In the genomic region with DNA sequence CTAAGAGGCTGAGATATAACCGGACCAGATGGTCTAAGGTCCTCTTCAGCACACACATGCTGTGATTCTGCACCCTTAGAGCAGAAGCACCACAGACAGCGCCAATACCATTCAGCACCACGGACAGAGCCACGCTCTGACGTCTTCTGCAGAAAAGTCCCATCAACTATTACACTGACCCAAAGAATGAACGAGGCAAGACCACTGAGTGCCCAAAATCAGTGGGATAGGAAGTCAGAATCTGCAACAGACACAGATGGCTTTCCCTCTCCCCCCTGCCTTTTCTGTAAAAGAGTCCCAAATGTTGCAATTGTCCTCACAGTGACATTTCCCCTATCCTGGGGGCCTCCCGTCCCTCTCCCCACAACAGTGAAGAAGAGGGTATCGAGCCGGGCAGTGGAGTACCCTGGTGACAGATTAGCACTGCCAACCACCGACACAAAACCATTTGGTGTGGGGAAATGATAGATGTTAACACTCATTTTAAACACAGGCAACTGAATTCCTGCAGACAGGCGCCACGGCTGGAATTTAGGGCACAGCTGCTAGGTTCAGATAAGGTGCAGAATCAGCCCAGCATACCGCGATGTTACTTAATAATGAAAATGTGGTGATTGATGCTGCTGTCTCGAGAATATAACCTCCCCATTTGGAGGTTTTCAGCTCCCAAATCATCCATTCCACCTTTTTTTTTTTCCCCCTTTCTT, we compare ENCODE assay signal across 2 cellular contexts.
TF ChIP-seq lines count a peak whose summit lies in the region.

No MANE protein-coding gene starts in this region.

TF ChIP-seq in GM12878, 131 proteins besides CTCF, POLR2A, EP300 and RAD21 (continued from another document):
- TF ChIP-seq, protein P1, sequence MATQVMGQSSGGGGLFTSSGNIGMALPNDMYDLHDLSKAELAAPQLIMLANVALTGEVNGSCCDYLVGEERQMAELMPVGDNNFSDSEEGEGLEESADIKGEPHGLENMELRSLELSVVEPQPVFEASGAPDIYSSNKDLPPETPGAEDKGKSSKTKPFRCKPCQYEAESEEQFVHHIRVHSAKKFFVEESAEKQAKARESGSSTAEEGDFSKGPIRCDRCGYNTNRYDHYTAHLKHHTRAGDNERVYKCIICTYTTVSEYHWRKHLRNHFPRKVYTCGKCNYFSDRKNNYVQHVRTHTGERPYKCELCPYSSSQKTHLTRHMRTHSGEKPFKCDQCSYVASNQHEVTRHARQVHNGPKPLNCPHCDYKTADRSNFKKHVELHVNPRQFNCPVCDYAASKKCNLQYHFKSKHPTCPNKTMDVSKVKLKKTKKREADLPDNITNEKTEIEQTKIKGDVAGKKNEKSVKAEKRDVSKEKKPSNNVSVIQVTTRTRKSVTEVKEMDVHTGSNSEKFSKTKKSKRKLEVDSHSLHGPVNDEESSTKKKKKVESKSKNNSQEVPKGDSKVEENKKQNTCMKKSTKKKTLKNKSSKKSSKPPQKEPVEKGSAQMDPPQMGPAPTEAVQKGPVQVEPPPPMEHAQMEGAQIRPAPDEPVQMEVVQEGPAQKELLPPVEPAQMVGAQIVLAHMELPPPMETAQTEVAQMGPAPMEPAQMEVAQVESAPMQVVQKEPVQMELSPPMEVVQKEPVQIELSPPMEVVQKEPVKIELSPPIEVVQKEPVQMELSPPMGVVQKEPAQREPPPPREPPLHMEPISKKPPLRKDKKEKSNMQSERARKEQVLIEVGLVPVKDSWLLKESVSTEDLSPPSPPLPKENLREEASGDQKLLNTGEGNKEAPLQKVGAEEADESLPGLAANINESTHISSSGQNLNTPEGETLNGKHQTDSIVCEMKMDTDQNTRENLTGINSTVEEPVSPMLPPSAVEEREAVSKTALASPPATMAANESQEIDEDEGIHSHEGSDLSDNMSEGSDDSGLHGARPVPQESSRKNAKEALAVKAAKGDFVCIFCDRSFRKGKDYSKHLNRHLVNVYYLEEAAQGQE (IDR thresholded peaks at IDR 0.05; ENCODE audit: low read depth, low read length) = peak; percentile 99
- no peak for TF ChIP-seq POLR2AphosphoS5 (IDR thresholded peaks at IDR 0.05; ENCODE audit: low read length)
- TF ChIP-seq MXI1 (IDR thresholded peaks at IDR 0.05; ENCODE audit: low read depth, low read length) = 0 out of 2 replicates have a peak, but pooled peaks have one; percentile 34
- TF ChIP-seq CREB1 (IDR thresholded peaks at IDR 0.05; ENCODE audit: low read depth) = peak; percentile 71; the same call in 1 of the 2 replicates
- TF ChIP-seq SIN3A (IDR thresholded peaks at IDR 0.05; ENCODE audit: low read depth, low read length) = peak; percentile 70; the same call in 1 of the 2 replicates
- peak; percentile 95; the same call in 1 of the 2 replicates for TF ChIP-seq RCOR1 (conservative IDR thresholded peaks at IDR 0.05; ENCODE audit: low read depth, low read length)
- TF ChIP-seq ATF7 (IDR thresholded peaks at IDR 0.05; ENCODE audit: low read depth) = peak; percentile 34; the same call in 1 of the 2 replicates
- no peak for TF ChIP-seq SIX5 (IDR thresholded peaks at IDR 0.05; ENCODE audit: low read depth, low read length, severe bottlenecking)
- TF ChIP-seq, protein P2, sequence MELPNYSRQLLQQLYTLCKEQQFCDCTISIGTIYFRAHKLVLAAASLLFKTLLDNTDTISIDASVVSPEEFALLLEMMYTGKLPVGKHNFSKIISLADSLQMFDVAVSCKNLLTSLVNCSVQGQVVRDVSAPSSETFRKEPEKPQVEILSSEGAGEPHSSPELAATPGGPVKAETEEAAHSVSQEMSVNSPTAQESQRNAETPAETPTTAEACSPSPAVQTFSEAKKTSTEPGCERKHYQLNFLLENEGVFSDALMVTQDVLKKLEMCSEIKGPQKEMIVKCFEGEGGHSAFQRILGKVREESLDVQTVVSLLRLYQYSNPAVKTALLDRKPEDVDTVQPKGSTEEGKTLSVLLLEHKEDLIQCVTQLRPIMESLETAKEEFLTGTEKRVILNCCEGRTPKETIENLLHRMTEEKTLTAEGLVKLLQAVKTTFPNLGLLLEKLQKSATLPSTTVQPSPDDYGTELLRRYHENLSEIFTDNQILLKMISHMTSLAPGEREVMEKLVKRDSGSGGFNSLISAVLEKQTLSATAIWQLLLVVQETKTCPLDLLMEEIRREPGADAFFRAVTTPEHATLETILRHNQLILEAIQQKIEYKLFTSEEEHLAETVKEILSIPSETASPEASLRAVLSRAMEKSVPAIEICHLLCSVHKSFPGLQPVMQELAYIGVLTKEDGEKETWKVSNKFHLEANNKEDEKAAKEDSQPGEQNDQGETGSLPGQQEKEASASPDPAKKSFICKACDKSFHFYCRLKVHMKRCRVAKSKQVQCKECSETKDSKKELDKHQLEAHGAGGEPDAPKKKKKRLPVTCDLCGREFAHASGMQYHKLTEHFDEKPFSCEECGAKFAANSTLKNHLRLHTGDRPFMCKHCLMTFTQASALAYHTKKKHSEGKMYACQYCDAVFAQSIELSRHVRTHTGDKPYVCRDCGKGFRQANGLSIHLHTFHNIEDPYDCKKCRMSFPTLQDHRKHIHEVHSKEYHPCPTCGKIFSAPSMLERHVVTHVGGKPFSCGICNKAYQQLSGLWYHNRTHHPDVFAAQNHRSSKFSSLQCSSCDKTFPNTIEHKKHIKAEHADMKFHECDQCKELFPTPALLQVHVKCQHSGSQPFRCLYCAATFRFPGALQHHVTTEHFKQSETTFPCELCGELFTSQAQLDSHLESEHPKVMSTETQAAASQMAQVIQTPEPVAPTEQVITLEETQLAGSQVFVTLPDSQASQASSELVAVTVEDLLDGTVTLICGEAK (IDR thresholded peaks at IDR 0.05; ENCODE audit: borderline replicate concordance) = peak; percentile 77
- TF ChIP-seq CREM (IDR thresholded peaks at IDR 0.05; ENCODE audit: low read depth) = peak; percentile 81
- TF ChIP-seq, protein P3, sequence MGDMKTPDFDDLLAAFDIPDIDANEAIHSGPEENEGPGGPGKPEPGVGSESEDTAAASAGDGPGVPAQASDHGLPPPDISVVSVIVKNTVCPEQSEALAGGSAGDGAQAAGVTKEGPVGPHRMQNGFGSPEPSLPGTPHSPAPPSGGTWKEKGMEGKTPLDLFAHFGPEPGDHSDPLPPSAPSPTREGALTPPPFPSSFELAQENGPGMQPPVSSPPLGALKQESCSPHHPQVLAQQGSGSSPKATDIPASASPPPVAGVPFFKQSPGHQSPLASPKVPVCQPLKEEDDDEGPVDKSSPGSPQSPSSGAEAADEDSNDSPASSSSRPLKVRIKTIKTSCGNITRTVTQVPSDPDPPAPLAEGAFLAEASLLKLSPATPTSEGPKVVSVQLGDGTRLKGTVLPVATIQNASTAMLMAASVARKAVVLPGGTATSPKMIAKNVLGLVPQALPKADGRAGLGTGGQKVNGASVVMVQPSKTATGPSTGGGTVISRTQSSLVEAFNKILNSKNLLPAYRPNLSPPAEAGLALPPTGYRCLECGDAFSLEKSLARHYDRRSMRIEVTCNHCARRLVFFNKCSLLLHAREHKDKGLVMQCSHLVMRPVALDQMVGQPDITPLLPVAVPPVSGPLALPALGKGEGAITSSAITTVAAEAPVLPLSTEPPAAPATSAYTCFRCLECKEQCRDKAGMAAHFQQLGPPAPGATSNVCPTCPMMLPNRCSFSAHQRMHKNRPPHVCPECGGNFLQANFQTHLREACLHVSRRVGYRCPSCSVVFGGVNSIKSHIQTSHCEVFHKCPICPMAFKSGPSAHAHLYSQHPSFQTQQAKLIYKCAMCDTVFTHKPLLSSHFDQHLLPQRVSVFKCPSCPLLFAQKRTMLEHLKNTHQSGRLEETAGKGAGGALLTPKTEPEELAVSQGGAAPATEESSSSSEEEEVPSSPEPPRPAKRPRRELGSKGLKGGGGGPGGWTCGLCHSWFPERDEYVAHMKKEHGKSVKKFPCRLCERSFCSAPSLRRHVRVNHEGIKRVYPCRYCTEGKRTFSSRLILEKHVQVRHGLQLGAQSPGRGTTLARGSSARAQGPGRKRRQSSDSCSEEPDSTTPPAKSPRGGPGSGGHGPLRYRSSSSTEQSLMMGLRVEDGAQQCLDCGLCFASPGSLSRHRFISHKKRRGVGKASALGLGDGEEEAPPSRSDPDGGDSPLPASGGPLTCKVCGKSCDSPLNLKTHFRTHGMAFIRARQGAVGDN (IDR thresholded peaks at IDR 0.05) = no peak
- TF ChIP-seq YY1 (IDR thresholded peaks at IDR 0.05; ENCODE audit: low read depth, low read length) = no peak

TF ChIP-seq in HepG2, 621 proteins besides CTCF, POLR2A, EP300 and RAD21 (continued from another document and continues in another):
- TF ChIP-seq, protein P4, sequence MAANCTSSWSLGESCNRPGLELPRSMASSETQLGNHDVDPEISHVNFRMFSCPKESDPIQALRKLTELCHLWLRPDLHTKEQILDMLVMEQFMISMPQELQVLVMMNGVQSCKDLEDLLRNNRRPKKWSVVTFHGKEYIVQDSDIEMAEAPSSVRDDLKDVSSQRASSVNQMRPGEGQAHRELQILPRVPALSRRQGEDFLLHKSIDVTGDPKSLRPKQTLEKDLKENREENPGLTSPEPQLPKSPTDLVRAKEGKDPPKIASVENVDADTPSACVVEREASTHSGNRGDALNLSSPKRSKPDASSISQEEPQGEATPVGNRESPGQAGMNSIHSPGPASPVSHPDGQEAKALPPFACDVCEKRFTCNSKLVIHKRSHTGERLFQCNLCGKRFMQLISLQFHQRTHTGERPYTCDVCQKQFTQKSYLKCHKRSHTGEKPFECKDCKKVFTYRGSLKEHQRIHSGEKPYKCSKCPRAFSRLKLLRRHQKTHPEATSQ (CRISPR knock-in tag; IDR thresholded peaks at IDR 0.05; ENCODE audit: borderline replicate concordance) = peak; percentile 99
- TF ChIP-seq ARNT (IDR thresholded peaks at IDR 0.05) (no peak), ZNF451 (CRISPR knock-in tag; IDR thresholded peaks at IDR 0.05) (peak; percentile 99), KMT2B (CRISPR knock-in tag; IDR thresholded peaks at IDR 0.05) (peak; percentile 97), STAT5B (CRISPR knock-in tag; IDR thresholded peaks at IDR 0.05) (peak; percentile 100), U2AF1 (optimal IDR thresholded peaks at IDR 0.05; ENCODE audit: low read depth, low read length) (no peak), ZNF329 (CRISPR knock-in tag; IDR thresholded peaks at IDR 0.05; ENCODE audit: low read depth) (peak; percentile 97), HCFC1 (IDR thresholded peaks at IDR 0.05; ENCODE audit: low read depth, low read length) (peak; percentile 47; the same call in 1 of the 2 replicates), PHB2 (IDR thresholded peaks at IDR 0.05; ENCODE audit: partially characterized antibody) (no peak), LCORL (IDR thresholded peaks at IDR 0.05) (no peak), LCORL (CRISPR knock-in tag; IDR thresholded peaks at IDR 0.05) (peak; percentile 72; the same call in 1 of the 2 replicates), DNMT1 (CRISPR knock-in tag; IDR thresholded peaks at IDR 0.05) (peak; percentile 96), RARG (CRISPR knock-in tag; IDR thresholded peaks at IDR 0.05; ENCODE audit: low read depth) (peak; percentile 97; the same call in 1 of the 2 replicates), MTA3 (CRISPR knock-in tag; IDR thresholded peaks at IDR 0.05) (peak; percentile 97), KDM5A (IDR thresholded peaks at IDR 0.05; ENCODE audit: borderline replicate concordance, low read length) (no peak), ZNF768 (CRISPR knock-in tag; IDR thresholded peaks at IDR 0.05) (peak; percentile 63; the same call in 1 of the 2 replicates), ZNF274 (CRISPR knock-in tag; IDR thresholded peaks at IDR 0.05) (peak; percentile 98), ISX (CRISPR knock-in tag; conservative IDR thresholded peaks at IDR 0.05) (peak; percentile 100), SNAI1 (CRISPR knock-in tag; IDR thresholded peaks at IDR 0.05; ENCODE audit: borderline replicate concordance) (peak; percentile 99), ISL2 (CRISPR knock-in tag; IDR thresholded peaks at IDR 0.05) (peak; percentile 94), CREM (IDR thresholded peaks at IDR 0.05) (peak; percentile 68), CREM (CRISPR knock-in tag; IDR thresholded peaks at IDR 0.05) (peak; percentile 85), ZNF577 (CRISPR knock-in tag; IDR thresholded peaks at IDR 0.05; ENCODE audit: borderline replicate concordance, low read depth) (peak; percentile 98), ZKSCAN1 (IDR thresholded peaks at IDR 0.05; ENCODE audit: low read length) (no peak)
- TF ChIP-seq, protein P5, sequence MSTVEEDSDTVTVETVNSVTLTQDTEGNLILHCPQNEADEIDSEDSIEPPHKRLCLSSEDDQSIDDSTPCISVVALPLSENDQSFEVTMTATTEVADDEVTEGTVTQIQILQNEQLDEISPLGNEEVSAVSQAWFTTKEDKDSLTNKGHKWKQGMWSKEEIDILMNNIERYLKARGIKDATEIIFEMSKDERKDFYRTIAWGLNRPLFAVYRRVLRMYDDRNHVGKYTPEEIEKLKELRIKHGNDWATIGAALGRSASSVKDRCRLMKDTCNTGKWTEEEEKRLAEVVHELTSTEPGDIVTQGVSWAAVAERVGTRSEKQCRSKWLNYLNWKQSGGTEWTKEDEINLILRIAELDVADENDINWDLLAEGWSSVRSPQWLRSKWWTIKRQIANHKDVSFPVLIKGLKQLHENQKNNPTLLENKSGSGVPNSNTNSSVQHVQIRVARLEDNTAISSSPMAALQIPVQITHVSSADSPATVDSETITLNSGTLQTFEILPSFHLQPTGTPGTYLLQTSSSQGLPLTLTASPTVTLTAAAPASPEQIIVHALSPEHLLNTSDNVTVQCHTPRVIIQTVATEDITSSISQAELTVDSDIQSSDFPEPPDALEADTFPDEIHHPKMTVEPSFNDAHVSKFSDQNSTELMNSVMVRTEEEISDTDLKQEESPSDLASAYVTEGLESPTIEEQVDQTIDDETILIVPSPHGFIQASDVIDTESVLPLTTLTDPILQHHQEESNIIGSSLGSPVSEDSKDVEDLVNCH (CRISPR knock-in tag; IDR thresholded peaks at IDR 0.05) = peak; percentile 95; the same call in 1 of the 2 replicates
- TF ChIP-seq, protein P6, sequence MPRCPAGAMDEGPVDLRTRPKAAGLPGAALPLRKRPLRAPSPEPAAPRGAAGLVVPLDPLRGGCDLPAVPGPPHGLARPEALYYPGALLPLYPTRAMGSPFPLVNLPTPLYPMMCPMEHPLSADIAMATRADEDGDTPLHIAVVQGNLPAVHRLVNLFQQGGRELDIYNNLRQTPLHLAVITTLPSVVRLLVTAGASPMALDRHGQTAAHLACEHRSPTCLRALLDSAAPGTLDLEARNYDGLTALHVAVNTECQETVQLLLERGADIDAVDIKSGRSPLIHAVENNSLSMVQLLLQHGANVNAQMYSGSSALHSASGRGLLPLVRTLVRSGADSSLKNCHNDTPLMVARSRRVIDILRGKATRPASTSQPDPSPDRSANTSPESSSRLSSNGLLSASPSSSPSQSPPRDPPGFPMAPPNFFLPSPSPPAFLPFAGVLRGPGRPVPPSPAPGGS (CRISPR knock-in tag; IDR thresholded peaks at IDR 0.05) = peak; percentile 98
- TF ChIP-seq, protein P7, sequence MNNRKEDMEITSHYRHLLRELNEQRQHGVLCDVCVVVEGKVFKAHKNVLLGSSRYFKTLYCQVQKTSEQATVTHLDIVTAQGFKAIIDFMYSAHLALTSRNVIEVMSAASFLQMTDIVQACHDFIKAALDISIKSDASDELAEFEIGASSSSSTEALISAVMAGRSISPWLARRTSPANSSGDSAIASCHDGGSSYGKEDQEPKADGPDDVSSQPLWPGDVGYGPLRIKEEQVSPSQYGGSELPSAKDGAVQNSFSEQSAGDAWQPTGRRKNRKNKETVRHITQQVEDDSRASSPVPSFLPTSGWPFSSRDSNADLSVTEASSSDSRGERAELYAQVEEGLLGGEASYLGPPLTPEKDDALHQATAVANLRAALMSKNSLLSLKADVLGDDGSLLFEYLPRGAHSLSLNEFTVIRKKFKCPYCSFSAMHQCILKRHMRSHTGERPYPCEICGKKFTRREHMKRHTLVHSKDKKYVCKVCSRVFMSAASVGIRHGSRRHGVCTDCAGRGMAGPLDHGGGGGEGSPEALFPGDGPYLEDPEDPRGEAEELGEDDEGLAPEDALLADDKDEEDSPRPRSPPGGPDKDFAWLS (CRISPR knock-in tag; IDR thresholded peaks at IDR 0.05; ENCODE audit: borderline replicate concordance) = no peak
- TF ChIP-seq, protein P8, sequence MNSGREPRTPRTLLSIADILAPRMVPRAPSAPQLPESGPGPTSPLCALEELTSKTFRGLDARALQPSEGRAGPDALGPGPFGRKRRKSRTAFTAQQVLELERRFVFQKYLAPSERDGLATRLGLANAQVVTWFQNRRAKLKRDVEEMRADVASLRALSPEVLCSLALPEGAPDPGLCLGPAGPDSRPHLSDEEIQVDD (CRISPR knock-in tag; IDR thresholded peaks at IDR 0.05; ENCODE audit: borderline replicate concordance) = peak; percentile 99
